In genomic region chr15:57591237-57591821, GRCh38 we compare ENCODE assay signal across 8 cellular contexts. TPM values are rescaled to one million over a fixed set of nuclear protein-coding genes. Genes with fewer than 3 reads are reported as not detected.
DNase-seq lines count a peak whose midpoint lies in the region; ATAC-seq and TF ChIP-seq lines count a peak whose summit lies in the region.

No MANE protein-coding gene starts in this region.

- no peak overlapping the region for H3K27ac ChIP-seq in CD4-positive, CD25-positive, alpha-beta regulatory T cell (ENCODE audit: insufficient read depth, low read length, poor library complexity, severe bottlenecking)
- H3K27ac ChIP-seq in RWPE2 (ENCODE audit: poor library complexity, severe bottlenecking) (peak overlapping the region; percentile 13), ovary (no peak overlapping the region)

- H3K36me3 Mint-ChIP-seq in CD4-positive, CD25-positive, alpha-beta regulatory T cell: peaks cover 17% of the 10 kb centered on the region

- intact Hi-C loops in ovary (cut with DNase I): no loop called here

- WGBS in ovary, 3 donors: 23 to 26% (median 25%) methylated on average over 18 of the region's 18 CpGs

- H3K27ac Mint-ChIP-seq in CD4-positive, CD25-positive, alpha-beta regulatory T cell: peak overlapping the region in 2 of 3 donors; percentile 81 to 84

- TF ChIP-seq CTCF in RWPE2 (IDR thresholded peaks at IDR 0.05; ENCODE audit: poor library complexity, severe bottlenecking) (no peak), ovary (IDR thresholded peaks at IDR 0.05) (no peak)

- H3K4me3 ChIP-seq in CD4-positive, CD25-positive, alpha-beta regulatory T cell (ENCODE audit: low read depth, low read length): no peak overlapping the region
- H3K4me3 ChIP-seq in RWPE2 (ENCODE audit: severe bottlenecking) (peak overlapping the region; percentile 57), ovary (peak overlapping the region; percentile 69)

- peaks cover 28% of the 10 kb centered on the region for H3K27me3 Mint-ChIP-seq in CD4-positive, CD25-positive, alpha-beta regulatory T cell

- H3K27me3 ChIP-seq in CD4-positive, CD25-positive, alpha-beta regulatory T cell (ENCODE audit: control insufficient read depth, insufficient read depth, low read length): peaks cover 2% of the 10 kb centered on the region
- H3K27me3 ChIP-seq in RWPE2 (ENCODE audit: insufficient read depth, poor library complexity, severe bottlenecking): no peaks in the 10 kb centered on the region
- no peaks in the 10 kb centered on the region for H3K27me3 ChIP-seq in ovary

- peaks cover 10 to 76% (median 17%) of the 10 kb centered on the region in 4 donors for H3K4me1 Mint-ChIP-seq in CD4-positive, CD25-positive, alpha-beta regulatory T cell

- H3K9me3 Mint-ChIP-seq in CD4-positive, CD25-positive, alpha-beta regulatory T cell: peaks cover 0 to 6% (median 0%) of the 10 kb centered on the region in 7 donors

- peak; percentile 6 to 28 for ATAC-seq in CD4-positive, CD25-positive, alpha-beta regulatory T cell (ENCODE audit: low read depth in 2 of 2)
- ATAC-seq in RWPE2 (ENCODE audit: low read depth) (peak; percentile 12), esophagus mucosa (peak; percentile 86), HG02571 (IDR thresholded peaks at IDR 0.05; ENCODE audit: unreplicated experiment) (no peak), HG03565 (IDR thresholded peaks at IDR 0.05; ENCODE audit: unreplicated experiment) (no peak)

- DNase-seq in CD4-positive, CD25-positive, alpha-beta regulatory T cell: peak in 1 of 3 donors; percentile 22
- DNase-seq in RWPE2 (ENCODE audit: low spot score) (no peak), ovary (peak in 1 of 5 donors; percentile 30), COLO829 (ENCODE audit: low spot score) (no peak), NCI-H1694 treated with DMSO at 0.1 percent for 48 hours (lab: John Stamatoyannopoulos, UW) (no peak)

- TF ChIP-seq EP300 in ovary (IDR thresholded peaks at IDR 0.05): no peak

- H3K9me3 ChIP-seq in CD4-positive, CD25-positive, alpha-beta regulatory T cell (ENCODE audit: control insufficient read depth in 2 of 2, low read length in 2 of 2): no peaks in the 10 kb centered on the region
- H3K9me3 ChIP-seq in RWPE2 (ENCODE audit: severe bottlenecking) (no peaks in the 10 kb centered on the region), ovary (no peaks in the 10 kb centered on the region)

- TF ChIP-seq POLR2A in ovary (IDR thresholded peaks at IDR 0.05): no peak

- H3K4me3 Mint-ChIP-seq in CD4-positive, CD25-positive, alpha-beta regulatory T cell: peak overlapping the region in 3 of 4 donors; percentile 48 to 87 (median 74)

- peaks cover 17% of the 10 kb centered on the region for H3K4me1 ChIP-seq in CD4-positive, CD25-positive, alpha-beta regulatory T cell (ENCODE audit: control insufficient read depth, insufficient read depth, low read length, poor library complexity, severe bottlenecking)
- H3K4me1 ChIP-seq in RWPE2 (ENCODE audit: insufficient read depth, poor library complexity, severe bottlenecking) (peaks cover 33% of the 10 kb centered on the region), ovary (ENCODE audit: insufficient read depth) (peaks cover 17% of the 10 kb centered on the region)

- H3K36me3 ChIP-seq in CD4-positive, CD25-positive, alpha-beta regulatory T cell (ENCODE audit: control insufficient read depth, insufficient read depth, low read length): no peaks in the 10 kb centered on the region
- H3K36me3 ChIP-seq in RWPE2 (ENCODE audit: low read depth): no peaks in the 10 kb centered on the region
- no peaks in the 10 kb centered on the region for H3K36me3 ChIP-seq in ovary

RNA-seq across cellular contexts. Expression of gene MYZAP, which starts 0.4 kb away (rescaled TPM):
- 0.84 TPM for total RNA-seq in CD4-positive, CD25-positive, alpha-beta regulatory T cell
- polyA plus RNA-seq in CD4-positive, CD25-positive, alpha-beta regulatory T cell: 1 to 10 TPM in 3 of 4 donors, under 1 TPM in 1; 0.49 to 3.9 (median 1.8) TPM
- total RNA-seq in esophagus mucosa (19.8 TPM), ovary (10 to 100 TPM in 1 of 7 donors, 1 to 10 TPM in 6; 1.1 to 11.0 (median 3.9) TPM)
- 10 to 100 TPM in 1 of 2 donors, 1 to 10 TPM in 1; 7.3 to 11.3 TPM for polyA plus RNA-seq in ovary

Comparison
In these comparisons a context has a peak if more than half of its experiments do, and no peak if none do; other contexts are left out.
1. ATAC-seq: peak in CD4-positive, CD25-positive, alpha-beta regulatory T cell (2 of 2), RWPE2 (single experiment) and esophagus mucosa (single experiment); none in HG02571 (single experiment) and HG03565 (single experiment).